ENCODE assay signal across 9 cellular contexts in genomic region chr2:85753035-85753524, GRCh38. TPM values are rescaled to one million over a fixed set of nuclear protein-coding genes. Genes with fewer than 3 reads are reported as not detected.
A peak's percentile ranks its signal among the peaks of the same experiment; 100 is the strongest.
DNase-seq lines count a peak whose midpoint lies in the region; ATAC-seq and TF ChIP-seq lines count a peak whose summit lies in the region.
"Had no signal": no experiment of that assay in that cellular context is flagged by ENCODE, and none has a peak within 500 bp of the region (broad histone marks: within the 10 kb centered on the region; RNA-seq: fewer than 3 reads in every experiment).

No MANE protein-coding gene starts in this region.

- peak overlapping the region; percentile 0 for H4K91ac ChIP-seq in trophoblast cell (ENCODE audit: low read depth, low read length)

- peaks cover 57% of the 10 kb centered on the region for H4K20me1 ChIP-seq in BLaER1

- H3K23ac ChIP-seq in trophoblast cell (ENCODE audit: low read length): no peak overlapping the region

- no peaks in the 10 kb centered on the region for H3K9me3 ChIP-seq in BLaER1
- H3K9me3 ChIP-seq in NT2/D1 (ENCODE audit: insufficient read depth, low read length): no peaks in the 10 kb centered on the region
- peaks cover 5% of the 10 kb centered on the region for H3K9me3 ChIP-seq in trophoblast cell (ENCODE audit: insufficient read depth, low read depth, low read length)

- no peak overlapping the region for H2BK5ac ChIP-seq in trophoblast cell (ENCODE audit: low read depth, low read length, poor library complexity)

- no CpG with 5 or more reads among the region's 29 CpGs for WGBS in trophoblast cell (ENCODE audit: extremely low coverage, insufficient coverage, insufficient read length)

- peak overlapping the region; percentile 100 for H3K4me2 ChIP-seq in BLaER1
- H3K4me2 ChIP-seq in trophoblast cell (ENCODE audit: low read length): peak overlapping the region; percentile 94

- peaks cover 8% of the 10 kb centered on the region for H3K79me1 ChIP-seq in trophoblast cell (ENCODE audit: low read length)

- ATAC-seq in HG02759 (IDR thresholded peaks at IDR 0.05; ENCODE audit: unreplicated experiment) (no peak), GM18858 (IDR thresholded peaks at IDR 0.05; ENCODE audit: unreplicated experiment) (no peak)

- H3K4me3 ChIP-seq in BLaER1 (peak overlapping the region; percentile 73), NT2/D1 (ENCODE audit: insufficient read length, low read depth) (peak overlapping the region; percentile 61), fibroblast of pulmonary artery (replicated peaks; ENCODE audit: low read depth, low read length) (peak overlapping the region; percentile 99), trophoblast cell (ENCODE audit: low read depth, low read length) (peak overlapping the region; percentile 72)

- no peak overlapping the region for H3K27ac ChIP-seq in BLaER1
- H3K27ac ChIP-seq in trophoblast cell (ENCODE audit: low read depth, low read length): no peak overlapping the region

- no peak overlapping the region for H3K4ac ChIP-seq in trophoblast cell (ENCODE audit: low read depth, low read length)

- H4K12ac ChIP-seq in trophoblast cell (ENCODE audit: low read depth, low read length): no peak overlapping the region

- H3K14ac ChIP-seq in trophoblast cell (ENCODE audit: low read length): no peak overlapping the region

- H3K36me3 ChIP-seq in BLaER1 (no peaks in the 10 kb centered on the region), NT2/D1 (ENCODE audit: insufficient read depth, insufficient read length, low read length) (no peaks in the 10 kb centered on the region), trophoblast cell (ENCODE audit: control insufficient read depth in 1 of 2, insufficient read depth in 2 of 2, low read length in 2 of 2) (no peaks in the 10 kb centered on the region)

- TF ChIP-seq CTCF in fibroblast of pulmonary artery (IDR thresholded peaks at IDR 0.05; ENCODE audit: low read length, missing control alignments): no peak

- H3K27me3 ChIP-seq in BLaER1 (peaks cover 83% of the 10 kb centered on the region), NT2/D1 (ENCODE audit: insufficient read depth, insufficient read length) (peaks cover 59% of the 10 kb centered on the region), trophoblast cell (ENCODE audit: insufficient read depth, low read length) (peaks cover 41% of the 10 kb centered on the region)

- peaks cover 36% of the 10 kb centered on the region for H3K4me1 ChIP-seq in BLaER1
- peaks cover 9% of the 10 kb centered on the region for H3K4me1 ChIP-seq in NT2/D1 (ENCODE audit: insufficient read depth, insufficient read length)
- H3K4me1 ChIP-seq in trophoblast cell (ENCODE audit: control insufficient read depth in 1 of 2, insufficient read depth in 2 of 2, low read length in 2 of 2): peaks cover 4 to 13% of the 10 kb centered on the region in 2 experiments

- DNase-seq in NT2/D1 (ENCODE audit: low read depth, low spot score): no peak
- no peak for DNase-seq in fibroblast of pulmonary artery (ENCODE audit: low read depth)
- DNase-seq in trophoblast cell: peak; percentile 34 to 54
- DNase-seq in midbrain (lab: John Stamatoyannopoulos, UW): no peak
- no peak for DNase-seq in stimulated activated CD4-positive, alpha-beta T cell treated with anti-CD3 and anti-CD28 coated beads, Interleukin-15, amount 100 ng/mL, for 24 hours
- DNase-seq: kidney glomerular epithelial cell had no signal

- H2AK5ac ChIP-seq in trophoblast cell (ENCODE audit: low read length): no peak overlapping the region

- H3K79me2 ChIP-seq in trophoblast cell (ENCODE audit: control insufficient read depth, insufficient read depth, low read length, poor library complexity): no peaks in the 10 kb centered on the region

- no peak overlapping the region for H3K18ac ChIP-seq in trophoblast cell (ENCODE audit: low read length)

- no peak overlapping the region for H2BK12ac ChIP-seq in trophoblast cell (ENCODE audit: low read length)

- peak overlapping the region; percentile 42 for H2AFZ ChIP-seq in trophoblast cell (ENCODE audit: insufficient read depth, low read length, poor library complexity)

- peak overlapping the region; percentile 14 for H2BK120ac ChIP-seq in trophoblast cell (ENCODE audit: insufficient read depth, low read length, poor library complexity)

- no peak overlapping the region for H4K8ac ChIP-seq in trophoblast cell (ENCODE audit: low read depth, low read length)

- H3K9ac ChIP-seq in BLaER1 (no peak overlapping the region), NT2/D1 (ENCODE audit: insufficient read length, low read depth) (peak overlapping the region; percentile 70), trophoblast cell (ENCODE audit: low read length) (no peak overlapping the region)

RNA-seq across cellular contexts. Expression of gene ATOH8, which starts 0.7 kb away (rescaled TPM):
- 1.8 and 2.0 TPM in 2 replicates for polyA plus RNA-seq in trophoblast cell (2013)

RNA-seq across cellular contexts. Expression of gene GNLY, which starts 58.9 kb away (rescaled TPM):
- polyA plus RNA-seq in trophoblast cell (2013): 0.75 and 0.90 TPM in 2 replicates

Comparison
In these comparisons a context has a peak if more than half of its experiments do, and no peak if none do; other contexts are left out.
1. DNase-seq: peak in trophoblast cell (2 of 2); none in NT2/D1 (single experiment), fibroblast of pulmonary artery (single experiment), midbrain (single experiment) and stimulated activated CD4-positive, alpha-beta T cell treated with anti-CD3 and anti-CD28 coated beads, Interleukin-15, amount 100 ng/mL, for 24 hours (single experiment).
2. Peak in every context shown above with its lines, with median percentiles within 50 percentile points of each other: H3K4me3 ChIP-seq.